ENCODE assay signal across 1 cellular context in genomic region chr16:4957720-4958509, GRCh38.
TF ChIP-seq lines count a peak whose summit lies in the region.

SEC14L5 (plus strand) TSS chr16:4958330; CDS start chr16:4959324, 994 bp downstream.

TF ChIP-seq in GM12878, 131 proteins besides CTCF, POLR2A, EP300 and RAD21 (continued from another document):
- TF ChIP-seq REST (IDR thresholded peaks at IDR 0.05; ENCODE audit: low read depth, low read length) (peak; percentile 88), SUZ12 (IDR thresholded peaks at IDR 0.05; ENCODE audit: unreplicated experiment) (no peak)
TF ChIP-seq in GM12878: peak in this region for 2.
